Comparison of ENCODE assay signal across 21 cellular contexts in genomic region chr4:168888715-168889215, GRCh38.
"Had no signal": no experiment of that assay in that cellular context is flagged by ENCODE, and none has a peak within 500 bp of the region (broad histone marks: within the 10 kb centered on the region; RNA-seq: fewer than 3 reads in every experiment).

No MANE protein-coding gene starts in this region.

- H3K27ac Mint-ChIP-seq: activated CD4-positive, alpha-beta T cell treated with anti-CD3 and anti-CD28 coated beads, Interleukin-2, amount 10 ng/mL, durations not matched to agents 24 days and 14 days; activated CD8-positive, alpha-beta T cell treated with anti-CD3 and anti-CD28 coated beads, Interleukin-2, amount 10 ng/mL, durations not matched to agents 7 days and 5 days; activated naive CD8-positive, alpha-beta T cell; activated T-cell treated with anti-CD3 and anti-CD28 coated beads, Interleukin-2, amount 50 U/mL, for 72 hours; dendritic cell treated with granulocyte-macrophage colony-stimulating factor and Interleukin-4, amounts not matched to agents 40 ng/mL and 50 ng/mL, for 4 days; memory B cell; stimulated activated naive B cell treated with anti-CD40 and anti-IgM and Interleukin-4, amounts not matched to agents 10 μg/mL and 1 μg/mL and 100 μg/mL, for 72 hours had no signal

- H3K4me1 Mint-ChIP-seq: memory B cell had no signal

- H3K27me3 ChIP-seq: brain microvascular endothelial cell, heart right ventricle, left lung, pancreas, tibial nerve had no signal

- DNase-seq: activated CD4-positive, alpha-beta T cell treated with anti-CD3 and anti-CD28 coated beads, Interleukin-2, amount 10 ng/mL, durations not matched to agents 24 days and 14 days; activated CD4-positive, CD25-positive, alpha-beta regulatory T cell; activated CD8-positive, alpha-beta memory T cell treated with anti-CD3 and anti-CD28 coated beads, Interleukin-2, amount 50 U/mL, for 48 hours; activated CD8-positive, alpha-beta T cell treated with anti-CD3 and anti-CD28 coated beads, Interleukin-2, amount 10 ng/mL, durations not matched to agents 7 days and 5 days; activated gamma-delta T cell treated with Interleukin-2 at 50 U/mL for 16 hours; activated T-cell treated with anti-CD3 and anti-CD28 coated beads, Interleukin-2, amount 50 U/mL, for 72 hours; amygdala; brain microvascular endothelial cell; cerebellar nuclear complex; heart right ventricle; left lung; pancreas; stimulated activated CD4-positive, alpha-beta T cell treated with anti-CD3 and anti-CD28 coated beads, Interleukin-15, amount 100 ng/mL, for 24 hours; stimulated activated CD4-positive, alpha-beta T cell treated with anti-CD3 and anti-CD28 coated beads, Interleukin-4, amount 100 ng/mL, for 1 hour; stimulated activated naive B cell treated with anti-CD40 and anti-IgM and Interleukin-4, amounts not matched to agents 10 μg/mL and 1 μg/mL and 100 μg/mL, for 72 hours had no signal

- H3K9me3 ChIP-seq: heart right ventricle, left lung, pancreas, tibial nerve had no signal

- H3K9me3 Mint-ChIP-seq: activated CD4-positive, alpha-beta T cell treated with anti-CD3 and anti-CD28 coated beads, Interleukin-2, amount 10 ng/mL, durations not matched to agents 24 days and 14 days; activated T-cell treated with anti-CD3 and anti-CD28 coated beads, Interleukin-2, amount 50 U/mL, for 72 hours; dendritic cell treated with granulocyte-macrophage colony-stimulating factor and Interleukin-4, amounts not matched to agents 40 ng/mL and 50 ng/mL, for 4 days had no signal

- H3K4me1 ChIP-seq: left lung had no signal

- ATAC-seq: activated CD8-positive, alpha-beta T cell treated with anti-CD3 and anti-CD28 coated beads, Interleukin-2, amount 10 ng/mL, durations not matched to agents 7 days and 5 days; left lung; pancreas; stimulated activated naive B cell treated with anti-CD40 and anti-IgM and Interleukin-4, amounts not matched to agents 10 μg/mL and 1 μg/mL and 100 μg/mL, for 72 hours had no signal

- H3K4me3 Mint-ChIP-seq: activated CD4-positive, alpha-beta T cell treated with anti-CD3 and anti-CD28 coated beads, Interleukin-2, amount 10 ng/mL, durations not matched to agents 24 days and 14 days; activated CD8-positive, alpha-beta T cell treated with anti-CD3 and anti-CD28 coated beads, Interleukin-2, amount 10 ng/mL, durations not matched to agents 7 days and 5 days; activated naive CD8-positive, alpha-beta T cell; activated T-cell treated with anti-CD3 and anti-CD28 coated beads, Interleukin-2, amount 50 U/mL, for 72 hours; dendritic cell treated with granulocyte-macrophage colony-stimulating factor and Interleukin-4, amounts not matched to agents 40 ng/mL and 50 ng/mL, for 4 days; memory B cell; stimulated activated naive B cell treated with anti-CD40 and anti-IgM and Interleukin-4, amounts not matched to agents 10 μg/mL and 1 μg/mL and 100 μg/mL, for 72 hours had no signal

- H3K36me3 ChIP-seq: pancreas had no signal

- H3K27ac ChIP-seq: brain microvascular endothelial cell, epithelial cell of prostate, left lung, pancreas, SK-N-MC, tibial nerve had no signal

- H3K4me3 ChIP-seq: heart right ventricle, left lung, pancreas, SK-N-MC, tibial nerve had no signal

- H3K27me3 Mint-ChIP-seq: activated CD4-positive, alpha-beta T cell treated with anti-CD3 and anti-CD28 coated beads, Interleukin-2, amount 10 ng/mL, durations not matched to agents 24 days and 14 days; activated naive CD8-positive, alpha-beta T cell; memory B cell; stimulated activated naive B cell treated with anti-CD40 and anti-IgM and Interleukin-4, amounts not matched to agents 10 μg/mL and 1 μg/mL and 100 μg/mL, for 72 hours had no signal
